2 cellular contexts compared by ENCODE assay signal in genomic region chr11:60301884-60302283, GRCh38. TPM values are rescaled to one million over a fixed set of nuclear protein-coding genes. Genes with fewer than 3 reads are reported as not detected.
"Had no signal": no experiment of that assay in that cellular context is flagged by ENCODE, and none has a peak within 500 bp of the region (broad histone marks: within the 10 kb centered on the region; RNA-seq: fewer than 3 reads in every experiment).

No MANE protein-coding gene starts in this region.

RNA-seq across cellular contexts. Expression of gene MS4A4A, which starts 21.4 kb away (rescaled TPM):
- total RNA-seq: G401 had no signal

RNA-seq across cellular contexts. Expression of gene MS4A6E, which starts 25.2 kb away (rescaled TPM):
- total RNA-seq: G401, GM12878 had no signal

RNA-seq across cellular contexts. Expression of gene MS4A4E, which starts 58.9 kb away (rescaled TPM):
- total RNA-seq: G401 had no signal
